In genomic region chr1:201017828-201018163, GRCh38 we compare ENCODE assay signal across 17 cellular contexts. TPM values are rescaled to one million over a fixed set of nuclear protein-coding genes. Genes with fewer than 3 reads are reported as not detected.
A peak's percentile ranks its signal among the peaks of the same experiment; 100 is the strongest.
DNase-seq lines count a peak whose midpoint lies in the region; TF ChIP-seq lines count a peak whose summit lies in the region.
"Had no signal": no experiment of that assay in that cellular context is flagged by ENCODE, and none has a peak within 500 bp of the region (broad histone marks: within the 10 kb centered on the region; RNA-seq: fewer than 3 reads in every experiment).

No MANE protein-coding gene starts in this region.

- no peaks in the 10 kb centered on the region for H4K20me1 ChIP-seq in OCI-LY7 (ENCODE audit: insufficient read depth, low read length)

- no peaks in the 10 kb centered on the region for H3K27me3 Mint-ChIP-seq in activated CD4-positive, alpha-beta T cell treated with anti-CD3 and anti-CD28 coated beads, Interleukin-2, amount 10 ng/mL, durations not matched to agents 7 days and 5 days
- H3K27me3 Mint-ChIP-seq in chondrocyte (ENCODE audit: low read depth) = no peaks in the 10 kb centered on the region

- in situ Hi-C loops in KBM-7 (cut with MboI; ENCODE audit: low pct_unique_long_range_greater_than_20kb, low sequenced_read_pairs) = no loop called here

- H3K4me2 ChIP-seq in OCI-LY7 (ENCODE audit: low read length) (peak overlapping the region; percentile 90), parathyroid adenoma (ENCODE audit: low read length) (no peak overlapping the region)

- POLR2A ChIA-PET in activated CD4-positive, alpha-beta T cell treated with anti-CD3 and anti-CD28 coated beads, Interleukin-2, amount 10 ng/mL, durations not matched to agents 7 days and 5 days (lab: Charles Lee) = no interaction called here
- POLR2A ChIA-PET in OCI-LY7 (lab: Charles Lee) (interaction anchor here (1.0 to 1.5 kb wide), 2 partner anchors 11 to 33 kb away, joined by 3 read pairs; no protein-coding TSS in a partner anchor), RWPE1 (lab: Yijun Ruan, JAX; ENCODE audit: low non-redundant PET) (no interaction called here)

- H3K4me1 ChIP-seq in OCI-LY7 (ENCODE audit: insufficient read depth, low read length, poor library complexity, severe bottlenecking) = peaks cover 76% of the 10 kb centered on the region
- peaks cover 57% of the 10 kb centered on the region for H3K4me1 ChIP-seq in parathyroid adenoma

- H3K9me3 Mint-ChIP-seq in activated CD4-positive, alpha-beta T cell treated with anti-CD3 and anti-CD28 coated beads, Interleukin-2, amount 10 ng/mL, durations not matched to agents 7 days and 5 days = no peaks in the 10 kb centered on the region
- no peaks in the 10 kb centered on the region for H3K9me3 Mint-ChIP-seq in chondrocyte (ENCODE audit: low read depth)

- CTCF ChIA-PET in activated CD4-positive, alpha-beta T cell treated with anti-CD3 and anti-CD28 coated beads, Interleukin-2, amount 10 ng/mL, durations not matched to agents 7 days and 5 days (lab: Charles Lee) = interaction anchor here (1.0 to 13.3 kb wide), 4 partner anchors 7 to 39 kb away, joined by 3 to 152 read pairs (median 24); partner anchors contain the start of gene KIF21B
- CTCF ChIA-PET in OCI-LY7 (lab: Charles Lee; ENCODE audit: unreplicated experiment) = interaction anchor here (1.0 kb wide), 1 partner anchor 38 kb away, joined by 5 read pairs; no protein-coding TSS in a partner anchor
- CTCF ChIA-PET in RWPE1 (lab: Yijun Ruan, JAX) = interaction anchor here (0.6 to 1.6 kb wide), 5 partner anchors 38 to 302 kb away, joined by 3 to 5 read pairs (median 3); no protein-coding TSS in a partner anchor

- H3K27me3 ChIP-seq in parathyroid adenoma (ENCODE audit: control insufficient read depth, insufficient read depth, low read length) = no peaks in the 10 kb centered on the region

- BruUV-seq in OCI-LY7 (replicated peaks; lab: Mats Ljungman, UMichigan) = no TSS peak

- H3K4me3 ChIP-seq in OCI-LY7 (ENCODE audit: low read depth, low read length, poor library complexity, severe bottlenecking) (peak overlapping the region; percentile 20), parathyroid adenoma (ENCODE audit: low read depth, low read length) (no peak overlapping the region)

- intact Hi-C loops in OCI-LY7 (cut with micrococcal nuclease; ENCODE audit: unreplicated experiment) = no loop called here

- H3K4me1 Mint-ChIP-seq in activated CD4-positive, alpha-beta T cell treated with anti-CD3 and anti-CD28 coated beads, Interleukin-2, amount 10 ng/mL, durations not matched to agents 7 days and 5 days = peaks cover 84% of the 10 kb centered on the region
- H3K4me1 Mint-ChIP-seq in chondrocyte (ENCODE audit: low read depth) = peaks cover 58% of the 10 kb centered on the region

- no peak overlapping the region for H3K9ac ChIP-seq in parathyroid adenoma

- TF ChIP-seq CTCF in OCI-LY7 (conservative IDR thresholded peaks at IDR 0.05; ENCODE audit: low read length) (no peak), chondrocyte (IDR thresholded peaks at IDR 0.05) (no peak), parathyroid adenoma (IDR thresholded peaks at IDR 0.05) (no peak), RWPE1 (conservative IDR thresholded peaks at IDR 0.05; ENCODE audit: low read depth) (no peak)

- peaks cover 41% of the 10 kb centered on the region for H3K36me3 Mint-ChIP-seq in activated CD4-positive, alpha-beta T cell treated with anti-CD3 and anti-CD28 coated beads, Interleukin-2, amount 10 ng/mL, durations not matched to agents 7 days and 5 days (ENCODE audit: low read depth)
- no peaks in the 10 kb centered on the region for H3K36me3 Mint-ChIP-seq in chondrocyte (ENCODE audit: low read depth)

- H3K9me2 ChIP-seq in OCI-LY7 (ENCODE audit: insufficient read depth, low read length) = no peaks in the 10 kb centered on the region

- H3K36me3 ChIP-seq in OCI-LY7 (ENCODE audit: insufficient read depth, low read length) = no peaks in the 10 kb centered on the region
- H3K36me3 ChIP-seq in parathyroid adenoma (ENCODE audit: control insufficient read depth, insufficient read depth, low read length) = no peaks in the 10 kb centered on the region

- H3K4me3 Mint-ChIP-seq in activated CD4-positive, alpha-beta T cell treated with anti-CD3 and anti-CD28 coated beads, Interleukin-2, amount 10 ng/mL, durations not matched to agents 7 days and 5 days = peak overlapping the region; percentile 44
- H3K4me3 Mint-ChIP-seq in chondrocyte (ENCODE audit: unreplicated experiment) = no peak overlapping the region

- H3K9me3 ChIP-seq in OCI-LY7 (ENCODE audit: low read length) = no peaks in the 10 kb centered on the region
- no peaks in the 10 kb centered on the region for H3K9me3 ChIP-seq in parathyroid adenoma (ENCODE audit: control insufficient read depth, low read length)

- H3K27ac ChIP-seq in OCI-LY7 (ENCODE audit: low read depth, low read length, poor library complexity, severe bottlenecking) (peak overlapping the region; percentile 97), parathyroid adenoma (peak overlapping the region; percentile 98), RWPE1 (no peak overlapping the region)

- no peak for DNase-seq in activated CD4-positive, alpha-beta T cell treated with anti-CD3 and anti-CD28 coated beads, Interleukin-2, amount 10 ng/mL, durations not matched to agents 7 days and 5 days
- DNase-seq in activated CD4-positive, alpha-beta T cell treated with anti-CD3 and anti-CD28 coated beads, Interleukin-2, amount 50 U/mL, for 4 hours = no peak
- DNase-seq in OCI-LY7 (ENCODE audit: low spot score) (no peak), chondrocyte (ENCODE audit: low spot score) (no peak), RWPE1 (ENCODE audit: low spot score) (no peak), KBM-7 (no peak)
- no peak for DNase-seq in stimulated activated CD4-positive, alpha-beta T cell treated with anti-CD3 and anti-CD28 coated beads, Interleukin-4, amount 100 ng/mL, for 4 hours
- DNase-seq: activated CD4-positive, alpha-beta T cell treated with anti-CD3 and anti-CD28 coated beads, Interleukin-2, amount 50 U/mL, for 1 hour; aorta; DMS53; effector CD4-positive, alpha-beta T cell; NCI-H226; PC-3; stimulated activated CD4-positive, alpha-beta T cell treated with anti-CD3 and anti-CD28 coated beads, Interleukin-15, amount 100 ng/mL, for 24 hours; trophoblast cell had no signal

- H3K27ac Mint-ChIP-seq in activated CD4-positive, alpha-beta T cell treated with anti-CD3 and anti-CD28 coated beads, Interleukin-2, amount 10 ng/mL, durations not matched to agents 7 days and 5 days = peak overlapping the region; percentile 99
- H3K27ac Mint-ChIP-seq in chondrocyte (ENCODE audit: unreplicated experiment) = peak overlapping the region; percentile 88
- H3K27ac Mint-ChIP-seq: progenitor cell of endocrine pancreas had no signal

- no peak overlapping the region for H2AFZ ChIP-seq in OCI-LY7 (ENCODE audit: low read length)
- H2AFZ ChIP-seq in parathyroid adenoma = no peak overlapping the region

- H3K79me2 ChIP-seq in OCI-LY7 (ENCODE audit: insufficient read depth, low read depth, low read length) (peaks cover 40% of the 10 kb centered on the region), parathyroid adenoma (peaks cover 5% of the 10 kb centered on the region)

RNA-seq across cellular contexts. Expression of gene KIF21B, which starts 5.7 kb away (rescaled TPM):
- total RNA-seq in activated CD4-positive, alpha-beta T cell treated with anti-CD3 and anti-CD28 coated beads, Interleukin-2, amount 10 ng/mL, durations not matched to agents 7 days and 5 days = 100 to 1,000 TPM; 104 to 107 TPM
- 25.0 and 30.5 TPM in 2 replicates for total RNA-seq in OCI-LY7 (2014; rRNA removed; shearing (Covaris generic))
- 65.7 and 72.5 TPM in 2 replicates for total RNA-seq in OCI-LY7 (2022)
- 1.1 to 2.6 TPM (median 2.6 TPM) in 3 replicates for total RNA-seq in chondrocyte
